ENCODE assay signal across 1 cellular context in genomic region chr9:128593039-128593438, GRCh38.
TF ChIP-seq lines count a peak whose summit lies in the region.

No MANE protein-coding gene starts in this region.

TF ChIP-seq in K562, 482 proteins besides CTCF, POLR2A, EP300 and RAD21 (continued from another document and continues in another):
- no peak for TF ChIP-seq PBX2 (CRISPR knock-in tag; IDR thresholded peaks at IDR 0.05; ENCODE audit: low read depth)
- TF ChIP-seq PBX2 (tag; conservative IDR thresholded peaks at IDR 0.05; ENCODE audit: low read depth), result no peak
- no peak for TF ChIP-seq DACH1 (IDR thresholded peaks at IDR 0.05; ENCODE audit: partially characterized antibody)
- TF ChIP-seq HLTF (IDR thresholded peaks at IDR 0.05), result 0 out of 2 replicates have a peak, but pooled peaks have one; percentile 33
- peak; percentile 86 for TF ChIP-seq MTA2 (IDR thresholded peaks at IDR 0.05; ENCODE audit: low read depth)
- TF ChIP-seq RUNX1 (IDR thresholded peaks at IDR 0.05; ENCODE audit: low read depth), result peak; percentile 66
- no peak for TF ChIP-seq ZFPM2 (CRISPR knock-in tag; IDR thresholded peaks at IDR 0.05)
- no peak for TF ChIP-seq ZNF79 (CRISPR knock-in tag; IDR thresholded peaks at IDR 0.05; ENCODE audit: low read depth)
- TF ChIP-seq CC2D1A (IDR thresholded peaks at IDR 0.05), result peak; percentile 72; the same call in 1 of the 2 replicates
- TF ChIP-seq ZNF232 (CRISPR knock-in tag; IDR thresholded peaks at IDR 0.05), result no peak
- TF ChIP-seq NCOR1 (IDR thresholded peaks at IDR 0.05), result peak; percentile 89
- peak; percentile 54; the same call in 1 of the 2 replicates for TF ChIP-seq HDAC2 (IDR thresholded peaks at IDR 0.05)
- 0 out of 4 replicates have a peak, but pooled peaks of 1 of the 2 experiments have one; percentile 9 for TF ChIP-seq TEAD1 (CRISPR knock-in tag; IDR thresholded peaks at IDR 0.05)
- peak; percentile 97 for TF ChIP-seq TEAD4 (IDR thresholded peaks at IDR 0.05; ENCODE audit: low read length)
- TF ChIP-seq TEAD4 (CRISPR knock-in tag; IDR thresholded peaks at IDR 0.05; ENCODE audit: borderline replicate concordance), result no peak
- peak; percentile 98 for TF ChIP-seq CBFA2T3 (IDR thresholded peaks at IDR 0.05)
- peak in 1 of 2 experiments; percentile 87; a peak in 2 of 4 replicates for TF ChIP-seq HDAC1 (IDR thresholded peaks at IDR 0.05)
- no peak for TF ChIP-seq RBM14 (IDR thresholded peaks at IDR 0.05; ENCODE audit: borderline replicate concordance, insufficient read depth, low read depth, low read length)
- no peak for TF ChIP-seq TSHZ1 (CRISPR knock-in tag; IDR thresholded peaks at IDR 0.05)
- peak; percentile 90; the same call in 1 of the 2 replicates for TF ChIP-seq ZBTB1 (CRISPR knock-in tag; IDR thresholded peaks at IDR 0.05; ENCODE audit: borderline replicate concordance, low read depth)
- 0 out of 2 replicates have a peak, but pooled peaks have one; percentile 41 for TF ChIP-seq LCOR (CRISPR knock-in tag; IDR thresholded peaks at IDR 0.05)
- peak; percentile 98 for TF ChIP-seq CBFA2T2 (conservative IDR thresholded peaks at IDR 0.05)
- no peak for TF ChIP-seq RFX1 (IDR thresholded peaks at IDR 0.05)
- TF ChIP-seq, protein P1, sequence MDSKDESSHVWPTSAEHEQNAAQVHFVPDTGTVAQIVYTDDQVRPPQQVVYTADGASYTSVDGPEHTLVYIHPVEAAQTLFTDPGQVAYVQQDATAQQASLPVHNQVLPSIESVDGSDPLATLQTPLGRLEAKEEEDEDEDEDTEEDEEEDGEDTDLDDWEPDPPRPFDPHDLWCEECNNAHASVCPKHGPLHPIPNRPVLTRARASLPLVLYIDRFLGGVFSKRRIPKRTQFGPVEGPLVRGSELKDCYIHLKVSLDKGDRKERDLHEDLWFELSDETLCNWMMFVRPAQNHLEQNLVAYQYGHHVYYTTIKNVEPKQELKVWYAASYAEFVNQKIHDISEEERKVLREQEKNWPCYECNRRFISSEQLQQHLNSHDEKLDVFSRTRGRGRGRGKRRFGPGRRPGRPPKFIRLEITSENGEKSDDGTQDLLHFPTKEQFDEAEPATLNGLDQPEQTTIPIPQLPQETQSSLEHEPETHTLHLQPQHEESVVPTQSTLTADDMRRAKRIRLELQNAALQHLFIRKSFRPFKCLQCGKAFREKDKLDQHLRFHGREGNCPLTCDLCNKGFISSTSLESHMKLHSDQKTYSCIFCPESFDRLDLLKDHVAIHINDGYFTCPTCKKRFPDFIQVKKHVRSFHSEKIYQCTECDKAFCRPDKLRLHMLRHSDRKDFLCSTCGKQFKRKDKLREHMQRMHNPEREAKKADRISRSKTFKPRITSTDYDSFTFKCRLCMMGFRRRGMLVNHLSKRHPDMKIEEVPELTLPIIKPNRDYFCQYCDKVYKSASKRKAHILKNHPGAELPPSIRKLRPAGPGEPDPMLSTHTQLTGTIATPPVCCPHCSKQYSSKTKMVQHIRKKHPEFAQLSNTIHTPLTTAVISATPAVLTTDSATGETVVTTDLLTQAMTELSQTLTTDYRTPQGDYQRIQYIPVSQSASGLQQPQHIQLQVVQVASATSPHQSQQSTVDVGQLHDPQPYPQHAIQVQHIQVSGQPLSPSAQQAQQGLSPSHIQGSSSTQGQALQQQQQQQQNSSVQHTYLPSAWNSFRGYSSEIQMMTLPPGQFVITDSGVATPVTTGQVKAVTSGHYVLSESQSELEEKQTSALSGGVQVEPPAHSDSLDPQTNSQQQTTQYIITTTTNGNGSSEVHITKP (IDR thresholded peaks at IDR 0.05; ENCODE audit: partially characterized antibody), result peak; percentile 82
- 0 out of 2 replicates have a peak, but pooled peaks have one; percentile 14 for TF ChIP-seq ZBTB33 (CRISPR knock-in tag; IDR thresholded peaks at IDR 0.05)
- TF ChIP-seq, protein P2, sequence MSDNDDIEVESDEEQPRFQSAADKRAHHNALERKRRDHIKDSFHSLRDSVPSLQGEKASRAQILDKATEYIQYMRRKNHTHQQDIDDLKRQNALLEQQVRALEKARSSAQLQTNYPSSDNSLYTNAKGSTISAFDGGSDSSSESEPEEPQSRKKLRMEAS (CRISPR knock-in tag; IDR thresholded peaks at IDR 0.05), result peak; percentile 94
- no peak for TF ChIP-seq KLF6 (CRISPR knock-in tag; IDR thresholded peaks at IDR 0.05; ENCODE audit: borderline replicate concordance)
- peak; percentile 81 for TF ChIP-seq TRIM28 (IDR thresholded peaks at IDR 0.05)
- peak; percentile 80; the same call in 1 of the 2 replicates for TF ChIP-seq ZNF584 (CRISPR knock-in tag; IDR thresholded peaks at IDR 0.05; ENCODE audit: low read depth)
- TF ChIP-seq, protein P3, sequence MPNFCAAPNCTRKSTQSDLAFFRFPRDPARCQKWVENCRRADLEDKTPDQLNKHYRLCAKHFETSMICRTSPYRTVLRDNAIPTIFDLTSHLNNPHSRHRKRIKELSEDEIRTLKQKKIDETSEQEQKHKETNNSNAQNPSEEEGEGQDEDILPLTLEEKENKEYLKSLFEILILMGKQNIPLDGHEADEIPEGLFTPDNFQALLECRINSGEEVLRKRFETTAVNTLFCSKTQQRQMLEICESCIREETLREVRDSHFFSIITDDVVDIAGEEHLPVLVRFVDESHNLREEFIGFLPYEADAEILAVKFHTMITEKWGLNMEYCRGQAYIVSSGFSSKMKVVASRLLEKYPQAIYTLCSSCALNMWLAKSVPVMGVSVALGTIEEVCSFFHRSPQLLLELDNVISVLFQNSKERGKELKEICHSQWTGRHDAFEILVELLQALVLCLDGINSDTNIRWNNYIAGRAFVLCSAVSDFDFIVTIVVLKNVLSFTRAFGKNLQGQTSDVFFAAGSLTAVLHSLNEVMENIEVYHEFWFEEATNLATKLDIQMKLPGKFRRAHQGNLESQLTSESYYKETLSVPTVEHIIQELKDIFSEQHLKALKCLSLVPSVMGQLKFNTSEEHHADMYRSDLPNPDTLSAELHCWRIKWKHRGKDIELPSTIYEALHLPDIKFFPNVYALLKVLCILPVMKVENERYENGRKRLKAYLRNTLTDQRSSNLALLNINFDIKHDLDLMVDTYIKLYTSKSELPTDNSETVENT (CRISPR knock-in tag; IDR thresholded peaks at IDR 0.05), result no peak
- TF ChIP-seq CTBP1 (IDR thresholded peaks at IDR 0.05; ENCODE audit: borderline replicate concordance), result peak; percentile 72; the same call in 1 of the 2 replicates
- peak; percentile 24; the same call in 1 of the 2 replicates for TF ChIP-seq ATF7 (IDR thresholded peaks at IDR 0.05)
- TF ChIP-seq, protein P4, sequence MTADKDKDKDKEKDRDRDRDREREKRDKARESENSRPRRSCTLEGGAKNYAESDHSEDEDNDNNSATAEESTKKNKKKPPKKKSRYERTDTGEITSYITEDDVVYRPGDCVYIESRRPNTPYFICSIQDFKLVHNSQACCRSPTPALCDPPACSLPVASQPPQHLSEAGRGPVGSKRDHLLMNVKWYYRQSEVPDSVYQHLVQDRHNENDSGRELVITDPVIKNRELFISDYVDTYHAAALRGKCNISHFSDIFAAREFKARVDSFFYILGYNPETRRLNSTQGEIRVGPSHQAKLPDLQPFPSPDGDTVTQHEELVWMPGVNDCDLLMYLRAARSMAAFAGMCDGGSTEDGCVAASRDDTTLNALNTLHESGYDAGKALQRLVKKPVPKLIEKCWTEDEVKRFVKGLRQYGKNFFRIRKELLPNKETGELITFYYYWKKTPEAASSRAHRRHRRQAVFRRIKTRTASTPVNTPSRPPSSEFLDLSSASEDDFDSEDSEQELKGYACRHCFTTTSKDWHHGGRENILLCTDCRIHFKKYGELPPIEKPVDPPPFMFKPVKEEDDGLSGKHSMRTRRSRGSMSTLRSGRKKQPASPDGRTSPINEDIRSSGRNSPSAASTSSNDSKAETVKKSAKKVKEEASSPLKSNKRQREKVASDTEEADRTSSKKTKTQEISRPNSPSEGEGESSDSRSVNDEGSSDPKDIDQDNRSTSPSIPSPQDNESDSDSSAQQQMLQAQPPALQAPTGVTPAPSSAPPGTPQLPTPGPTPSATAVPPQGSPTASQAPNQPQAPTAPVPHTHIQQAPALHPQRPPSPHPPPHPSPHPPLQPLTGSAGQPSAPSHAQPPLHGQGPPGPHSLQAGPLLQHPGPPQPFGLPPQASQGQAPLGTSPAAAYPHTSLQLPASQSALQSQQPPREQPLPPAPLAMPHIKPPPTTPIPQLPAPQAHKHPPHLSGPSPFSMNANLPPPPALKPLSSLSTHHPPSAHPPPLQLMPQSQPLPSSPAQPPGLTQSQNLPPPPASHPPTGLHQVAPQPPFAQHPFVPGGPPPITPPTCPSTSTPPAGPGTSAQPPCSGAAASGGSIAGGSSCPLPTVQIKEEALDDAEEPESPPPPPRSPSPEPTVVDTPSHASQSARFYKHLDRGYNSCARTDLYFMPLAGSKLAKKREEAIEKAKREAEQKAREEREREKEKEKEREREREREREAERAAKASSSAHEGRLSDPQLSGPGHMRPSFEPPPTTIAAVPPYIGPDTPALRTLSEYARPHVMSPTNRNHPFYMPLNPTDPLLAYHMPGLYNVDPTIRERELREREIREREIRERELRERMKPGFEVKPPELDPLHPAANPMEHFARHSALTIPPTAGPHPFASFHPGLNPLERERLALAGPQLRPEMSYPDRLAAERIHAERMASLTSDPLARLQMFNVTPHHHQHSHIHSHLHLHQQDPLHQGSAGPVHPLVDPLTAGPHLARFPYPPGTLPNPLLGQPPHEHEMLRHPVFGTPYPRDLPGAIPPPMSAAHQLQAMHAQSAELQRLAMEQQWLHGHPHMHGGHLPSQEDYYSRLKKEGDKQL (CRISPR knock-in tag; IDR thresholded peaks at IDR 0.05; ENCODE audit: borderline replicate concordance), result no peak
- TF ChIP-seq TRIM24 (IDR thresholded peaks at IDR 0.05), result peak; percentile 86 to 89
- TF ChIP-seq ZNF140 (CRISPR knock-in tag; IDR thresholded peaks at IDR 0.05), result no peak
- no peak for TF ChIP-seq CHAMP1 (IDR thresholded peaks at IDR 0.05)
- peak; percentile 57; the same call in 1 of the 2 replicates for TF ChIP-seq BHLHE40 (IDR thresholded peaks at IDR 0.05; ENCODE audit: low read length)
